ENCODE assay signal across 7 cellular contexts in genomic region chr9:136766410-136767120, GRCh38. TPM values are rescaled to one million over a fixed set of nuclear protein-coding genes. Genes with fewer than 3 reads are reported as not detected.
A peak's percentile ranks its signal among the peaks of the same experiment; 100 is the strongest.
DNase-seq lines count a peak whose midpoint lies in the region; ATAC-seq and TF ChIP-seq lines count a peak whose summit lies in the region.
"Not testable (repeated sequence)": the region's sequence is repeated elsewhere in the genome, so short reads cannot be mapped to it uniquely, and the experiment has no call there.
"Had no signal": no experiment of that assay in that cellular context is flagged by ENCODE, and none has a peak within 500 bp of the region (broad histone marks: within the 10 kb centered on the region; RNA-seq: fewer than 3 reads in every experiment).

No MANE protein-coding gene starts in this region.

- H3K4me1 ChIP-seq in Caco-2; right cardiac atrium (ENCODE audit: control insufficient read depth, insufficient read depth, low read length): not testable (repeated sequence)

- not testable (repeated sequence) for H3K27ac Mint-ChIP-seq in Caco-2 (ENCODE audit: unreplicated experiment)
- H3K27ac Mint-ChIP-seq in activated naive CD8-positive, alpha-beta T cell treated with anti-CD3 and anti-CD28 coated beads, Interleukin-2, amount 50 U/mL, for 24 hours = peak overlapping the region; percentile 79

- POLR2A ChIA-PET in Caco-2 (lab: Charles Lee) = interaction anchor here (0.6 kb wide), 1 partner anchor 194 kb away, joined by 3 read pairs; no protein-coding TSS in a partner anchor

- H3K27me3 Mint-ChIP-seq in Caco-2 (ENCODE audit: insufficient read depth, unreplicated experiment) = not testable (repeated sequence)
- peaks cover 15% of the 10 kb centered on the region for H3K27me3 Mint-ChIP-seq in activated naive CD8-positive, alpha-beta T cell treated with anti-CD3 and anti-CD28 coated beads, Interleukin-2, amount 50 U/mL, for 24 hours

- H3K27ac ChIP-seq in right cardiac atrium (ENCODE audit: low read length) = not testable (repeated sequence)

- TF ChIP-seq CTCF in Caco-2 (IDR thresholded peaks at IDR 0.05; ENCODE audit: insufficient read depth in 1 of 2, low read depth in 1 of 2, low read length in 1 of 2, severe bottlenecking in 1 of 2, unreplicated experiment in 1 of 2) = peak; percentile 66 to 79
- peak; percentile 11 for TF ChIP-seq CTCF in NB4 (IDR thresholded peaks at IDR 0.05; ENCODE audit: low read depth, low read length)

- ATAC-seq in activated naive CD8-positive, alpha-beta T cell treated with anti-CD3 and anti-CD28 coated beads, Interleukin-2, amount 50 U/mL, for 24 hours = peak; percentile 31
- ATAC-seq in right cardiac atrium = not testable (repeated sequence)

- not testable (repeated sequence) for H3K9me3 Mint-ChIP-seq in Caco-2 (ENCODE audit: unreplicated experiment); activated naive CD8-positive, alpha-beta T cell treated with anti-CD3 and anti-CD28 coated beads, Interleukin-2, amount 50 U/mL, for 24 hours

- not testable (repeated sequence) for H3K4me3 ChIP-seq in Caco-2 (ENCODE audit: low read depth, low read length); NB4 (ENCODE audit: low read depth, low read length); right cardiac atrium (ENCODE audit: low read length)

- not testable (repeated sequence) for TF ChIP-seq POLR2A in NB4 (IDR thresholded peaks at IDR 0.05; ENCODE audit: extremely low read depth, insufficient read length)

- not testable (repeated sequence) for H3K27me3 ChIP-seq in Caco-2 (replicated peaks; ENCODE audit: control insufficient read depth, insufficient read depth, low read length); right cardiac atrium (ENCODE audit: control insufficient read depth, insufficient read depth)

- H3K4me3 Mint-ChIP-seq in Caco-2 (ENCODE audit: unreplicated experiment) = peak overlapping the region; percentile 4
- H3K4me3 Mint-ChIP-seq in activated naive CD8-positive, alpha-beta T cell treated with anti-CD3 and anti-CD28 coated beads, Interleukin-2, amount 50 U/mL, for 24 hours = peak overlapping the region; percentile 16

- intact Hi-C loops in Caco-2 (cut with micrococcal nuclease; ENCODE audit: unreplicated experiment) = loop anchor here (1.0 kb wide), 2 partner anchors 11 to 18 kb away; no protein-coding TSS in a partner anchor
- intact Hi-C loops in right cardiac atrium (cut with DNase I) = not testable (repeated sequence)

- H3K36me3 ChIP-seq in Caco-2 (ENCODE audit: control insufficient read depth, insufficient read depth, low read length) = not testable (repeated sequence)

- CTCF ChIA-PET in Caco-2 (lab: Charles Lee) = interaction anchor here (0.6 to 1.8 kb wide), 6 partner anchors 11 to 530 kb away, joined by 3 to 8 read pairs (median 4); partner anchors contain the start of genes MAN1B1 and TMEM141

- peak; percentile 85 to 89 for DNase-seq in Caco-2
- peak; percentile 53 for DNase-seq in NB4 (ENCODE audit: low read depth)
- peak; percentile 72 for DNase-seq in SK-N-DZ (ENCODE audit: low spot score)
- DNase-seq in activated naive CD8-positive, alpha-beta T cell treated with anti-CD3 and anti-CD28 coated beads, Interleukin-2, amount 50 U/mL, for 24 hours = peak; percentile 59
- peak in 2 of 3 donors; percentile 78 to 80 for DNase-seq in right cardiac atrium
- peak; percentile 27 to 50 (median 43) for DNase-seq in stimulated activated CD4-positive, alpha-beta T cell treated with anti-CD3 and anti-CD28 coated beads, Interleukin-12 subunit alpha, Interleukin-12 subunit beta, amount 100 ng/mL, for 48 hours (ENCODE audit: low read depth in 2 of 3, low spot score in 1 of 3)

- not testable (repeated sequence) for H3K4me1 Mint-ChIP-seq in Caco-2 (ENCODE audit: low read depth, unreplicated experiment)
- H3K4me1 Mint-ChIP-seq in activated naive CD8-positive, alpha-beta T cell treated with anti-CD3 and anti-CD28 coated beads, Interleukin-2, amount 50 U/mL, for 24 hours = peaks cover 13% of the 10 kb centered on the region

- not testable (repeated sequence) for H3K36me3 Mint-ChIP-seq in Caco-2 (ENCODE audit: insufficient read depth, unreplicated experiment); activated naive CD8-positive, alpha-beta T cell treated with anti-CD3 and anti-CD28 coated beads, Interleukin-2, amount 50 U/mL, for 24 hours (ENCODE audit: low read depth)

- not testable (repeated sequence) for H3K9me3 ChIP-seq in Caco-2; right cardiac atrium (ENCODE audit: control insufficient read depth, low read length)

- BruUV-seq in Caco-2 (replicated peaks; lab: Mats Ljungman, UMichigan) = not testable (repeated sequence)

- WGBS in right cardiac atrium = 40% methylated on average over 18 of the region's 18 CpGs

RNA-seq across cellular contexts. Expression of gene LCN15, which starts 2.2 kb away (rescaled TPM):
- total RNA-seq in Caco-2 (2022) = not detected in 2 replicates
- not detected in 2 replicates for polyA plus RNA-seq in SK-N-DZ (2014; cell fraction: cytosol; rRNA removed)
- not detected in 2 replicates for polyA plus RNA-seq in SK-N-DZ (2014; cell fraction: nucleus; rRNA removed)
- total RNA-seq in right cardiac atrium = 1 to 10 TPM in 2 of 4 donors, under 1 TPM in 2; 0.32 to 1.3 (median 0.87) TPM
- polyA plus RNA-seq in right cardiac atrium = 2.1 TPM
- total RNA-seq: gastroesophageal sphincter had no signal

RNA-seq across cellular contexts. Expression of gene LCN8, which starts 8.5 kb away (rescaled TPM):
- not detected in 2 replicates for total RNA-seq in Caco-2 (2022)
- polyA plus RNA-seq in SK-N-DZ (2014; cell fraction: cytosol; rRNA removed) = not detected in 2 replicates
- polyA plus RNA-seq in SK-N-DZ (2014; cell fraction: nucleus; rRNA removed) = not detected in 2 replicates
- not detected for total RNA-seq in right cardiac atrium
- polyA plus RNA-seq in right cardiac atrium = not detected
- total RNA-seq: gastroesophageal sphincter had no signal

RNA-seq across cellular contexts. Expression of gene LCN6, which starts 18.2 kb away (rescaled TPM):
- total RNA-seq in Caco-2 (2022) = not detected in 2 replicates
- not detected in 2 replicates for polyA plus RNA-seq in SK-N-DZ (2014; cell fraction: cytosol; rRNA removed)
- not detected in 2 replicates for polyA plus RNA-seq in SK-N-DZ (2014; cell fraction: nucleus; rRNA removed)
- total RNA-seq in right cardiac atrium = 10 to 100 TPM in 3 of 4 donors, 1 to 10 TPM in 1; 8.3 to 22.8 (median 16.9) TPM
- polyA plus RNA-seq in right cardiac atrium = 41.0 TPM

RNA-seq across cellular contexts. Expression of gene LCN10, which starts 23.8 kb away (rescaled TPM):
- not detected in 2 replicates for total RNA-seq in Caco-2 (2022)
- polyA plus RNA-seq in SK-N-DZ (2014; cell fraction: cytosol; rRNA removed) = 0.12 and 0.60 TPM in 2 replicates
- 0.13 TPM in 1 of 2 replicates, not detected in the other for polyA plus RNA-seq in SK-N-DZ (2014; cell fraction: nucleus; rRNA removed)
- 10 to 100 TPM in 1 of 4 donors, 1 to 10 TPM in 3; 4.5 to 14.1 (median 7.7) TPM for total RNA-seq in right cardiac atrium
- 14.7 TPM for polyA plus RNA-seq in right cardiac atrium

RNA-seq across cellular contexts. Expression of gene TMEM141, which starts 24.6 kb away (rescaled TPM):
- total RNA-seq in Caco-2 (2022) = 107 and 122 TPM in 2 replicates
- 60.5 and 69.3 TPM in 2 replicates for polyA plus RNA-seq in SK-N-DZ (2014; cell fraction: cytosol; rRNA removed)
- polyA plus RNA-seq in SK-N-DZ (2014; cell fraction: nucleus; rRNA removed) = 50.6 and 79.9 TPM in 2 replicates
- 100 to 1,000 TPM in 2 of 4 donors, 10 to 100 TPM in 2; 73.6 to 115 (median 100) TPM for total RNA-seq in right cardiac atrium
- 158 TPM for polyA plus RNA-seq in right cardiac atrium
